In the genomic region with DNA sequence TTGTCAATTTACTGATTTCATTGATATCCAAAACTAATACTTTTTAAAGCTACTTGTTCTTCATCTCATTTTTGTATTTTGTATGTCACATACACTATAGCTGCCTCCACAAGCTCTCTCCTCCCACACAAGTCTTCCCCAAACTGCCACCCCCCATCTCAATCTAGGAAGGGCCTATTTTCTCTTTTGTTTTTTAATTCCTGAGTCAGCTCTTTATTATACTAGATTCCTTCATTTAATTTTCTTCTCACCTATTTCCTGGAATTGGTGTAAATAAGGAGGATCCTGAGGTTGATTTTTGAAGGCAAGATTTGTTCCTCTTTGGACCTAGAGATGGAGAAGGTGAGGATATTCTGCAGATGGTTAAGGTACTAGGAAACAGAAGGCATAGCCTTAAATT, we compare ENCODE assay signal across 8 cellular contexts.
"Had no signal": no experiment of that assay in that cellular context is flagged by ENCODE, and none has a peak within 500 bp of the region (broad histone marks: within the 10 kb centered on the region; RNA-seq: fewer than 3 reads in every experiment).

No MANE protein-coding gene starts in this region.

- ATAC-seq: GM12878 had no signal

- H3K4me3 ChIP-seq: GM12878 had no signal

- DNase-seq: GDM1, GF-D8 had no signal

- FAIRE-seq: G401.6, GM12878, GM12891, GM12892, GM18507, GM19239 had no signal
